1 cellular context compared by ENCODE assay signal in genomic region chr3:158912188-158912587, GRCh38.
TF ChIP-seq lines count a peak whose summit lies in the region.

No MANE protein-coding gene starts in this region.

TF ChIP-seq in H1, 55 proteins besides CTCF, POLR2A, EP300 and RAD21:
- TF ChIP-seq ATF3 (IDR thresholded peaks at IDR 0.05; ENCODE audit: insufficient read depth, low read depth, low read length) (no peak), YY1 (IDR thresholded peaks at IDR 0.05; ENCODE audit: low read depth, low read length) (no peak), CHD2 (IDR thresholded peaks at IDR 0.05; ENCODE audit: low read length) (no peak), CBX8 (IDR thresholded peaks at IDR 0.05; ENCODE audit: borderline replicate concordance, low read depth, low read length) (no peak)
